In genomic region chr10:95458014-95458413, GRCh38 we compare ENCODE assay signal across 30 cellular contexts.
A peak's percentile ranks its signal among the peaks of the same experiment; 100 is the strongest.
DNase-seq lines count a peak whose midpoint lies in the region; ATAC-seq and TF ChIP-seq lines count a peak whose summit lies in the region.
"Had no signal": no experiment of that assay in that cellular context is flagged by ENCODE, and none has a peak within 500 bp of the region (broad histone marks: within the 10 kb centered on the region; RNA-seq: fewer than 3 reads in every experiment).

No MANE protein-coding gene starts in this region.

- H3K36me3 ChIP-seq in esophagus muscularis mucosa, result peaks cover 0 to 13% (median 0%) of the 10 kb centered on the region in 4 donors
- H3K36me3 ChIP-seq in mesenchymal stem cell (ENCODE audit: control insufficient read depth in 1 of 2, insufficient read depth in 2 of 2, low read depth in 1 of 2, low read length in 2 of 2), result no peaks in the 10 kb centered on the region
- peaks cover 24% of the 10 kb centered on the region for H3K36me3 ChIP-seq in thoracic aorta
- H3K36me3 ChIP-seq: adrenal gland, brain microvascular endothelial cell, pancreas, spleen had no signal

- H3K27me3 Mint-ChIP-seq in brain, result no peaks in the 10 kb centered on the region
- peaks cover 6% of the 10 kb centered on the region for H3K27me3 Mint-ChIP-seq in activated T-cell treated with anti-CD3 and anti-CD28 coated beads, Interleukin-2, amount 50 U/mL, for 4 hours (ENCODE audit: low read depth)

- intact Hi-C loops in esophagus muscularis mucosa (cut with DNase I), result no loop called here

- no peak overlapping the region for H3K18ac ChIP-seq in mesenchymal stem cell (ENCODE audit: low read depth in 1 of 2, low read length in 2 of 2)

- no peaks in the 10 kb centered on the region for H3K9me3 ChIP-seq in esophagus muscularis mucosa
- H3K9me3 ChIP-seq in mesenchymal stem cell (ENCODE audit: control insufficient read depth, low read length), result no peaks in the 10 kb centered on the region
- H3K9me3 ChIP-seq in thoracic aorta, result no peaks in the 10 kb centered on the region
- H3K9me3 ChIP-seq: adrenal gland, pancreas, spleen had no signal

- H3K9ac ChIP-seq in mesenchymal stem cell (ENCODE audit: low read length), result no peak overlapping the region

- no peak for ATAC-seq in thoracic aorta (ENCODE audit: insufficient number of reproducible peaks, low FRiP score, low read depth)
- ATAC-seq in activated T-cell treated with anti-CD3 and anti-CD28 coated beads, Interleukin-2, amount 50 U/mL, for 4 hours, result no peak
- ATAC-seq: K562; stimulated activated naive CD8-positive, alpha-beta T cell treated with anti-CD3 and anti-CD28 coated beads, Interleukin-15, Interleukin-2, amounts not matched to agents 100 U/mL and 50 U/mL, for 24 hours; T-helper 17 cell had no signal

- H4K8ac ChIP-seq in mesenchymal stem cell (ENCODE audit: low read length), result no peak overlapping the region

- H2BK12ac ChIP-seq in mesenchymal stem cell (ENCODE audit: low read length in 2 of 2), result no peak overlapping the region

- H3K27me3 ChIP-seq in esophagus muscularis mucosa (no peaks in the 10 kb centered on the region), mesenchymal stem cell (ENCODE audit: control insufficient read depth in 1 of 2, insufficient read depth in 1 of 2, low read length in 2 of 2) (peaks cover 0 to 5% of the 10 kb centered on the region in 2 experiments), thoracic aorta (replicated peaks; ENCODE audit: insufficient read depth) (no peaks in the 10 kb centered on the region)
- H3K27me3 ChIP-seq: adrenal gland, pancreas, spleen had no signal

- H3K4me1 Mint-ChIP-seq in brain, result peaks cover 68% of the 10 kb centered on the region
- H3K4me1 Mint-ChIP-seq in activated T-cell treated with anti-CD3 and anti-CD28 coated beads, Interleukin-2, amount 50 U/mL, for 4 hours (ENCODE audit: low read depth), result no peaks in the 10 kb centered on the region
- H3K4me1 Mint-ChIP-seq: CD8-positive, alpha-beta memory T cell; T-helper 17 cell had no signal

- no peak for TF ChIP-seq CTCF in brain (conservative IDR thresholded peaks at IDR 0.05)
- TF ChIP-seq CTCF in esophagus muscularis mucosa (IDR thresholded peaks at IDR 0.05), result no peak
- TF ChIP-seq CTCF in thoracic aorta (IDR thresholded peaks at IDR 0.05), result no peak

- H3K79me1 ChIP-seq in mesenchymal stem cell (replicated peaks; ENCODE audit: low read length, poor library complexity, severe bottlenecking), result no peaks in the 10 kb centered on the region

- no peak overlapping the region for H3K4me2 ChIP-seq in mesenchymal stem cell (ENCODE audit: low read length, poor library complexity, severe bottlenecking)

- no peak overlapping the region for H3K4ac ChIP-seq in mesenchymal stem cell (ENCODE audit: low read depth in 1 of 2, low read length in 2 of 2)

- DNase-seq in esophagus muscularis mucosa (ENCODE audit: extremely low spot score), result no peak
- DNase-seq in mesenchymal stem cell, result no peak
- DNase-seq in thoracic aorta (ENCODE audit: low spot score), result no peak
- no peak for DNase-seq in T-helper 2 cell
- DNase-seq in activated T-cell treated with anti-CD3 and anti-CD28 coated beads, Interleukin-2, amount 50 U/mL, for 4 hours, result no peak
- DNase-seq in activated CD8-positive, alpha-beta memory T cell treated with anti-CD3 and anti-CD28 coated beads, Interleukin-2, amount 50 U/mL, for 48 hours, result no peak
- DNase-seq: activated CD4-positive, alpha-beta memory T cell treated with anti-CD3 and anti-CD28 coated beads for 36 hours; activated CD4-positive, alpha-beta T cell treated with anti-CD3 and anti-CD28 coated beads for 1 hour; activated naive CD4-positive, alpha-beta T cell treated with anti-CD3 and anti-CD28 coated beads for 36 hours; adrenal gland; brain microvascular endothelial cell; CD8-positive, alpha-beta memory T cell; DMS 273 treated with DMSO at 0.1 percent for 48 hours; GOT3; HFFc6; NCI-H1092 treated with DMSO at 0.1 percent for 48 hours; NCI-H187 treated with DMSO at 0.1 percent for 48 hours; NCI-H2171; NCI-H524; OCI-M1; pancreas; retina; SHP77; spleen; stimulated activated CD4-positive, alpha-beta T cell treated with anti-CD3 and anti-CD28 coated beads, Interleukin-2, amount 100 ng/mL, for 24 hours; stimulated activated naive CD8-positive, alpha-beta T cell treated with anti-CD3 and anti-CD28 coated beads, Interleukin-15, Interleukin-2, amounts not matched to agents 100 U/mL and 50 U/mL, for 24 hours; T-helper 17 cell had no signal

- no peak overlapping the region for H3K4me3 ChIP-seq in esophagus muscularis mucosa
- H3K4me3 ChIP-seq in mesenchymal stem cell (ENCODE audit: insufficient read depth in 1 of 2, low read depth in 1 of 2, low read length in 2 of 2), result no peak overlapping the region
- H3K4me3 ChIP-seq in thoracic aorta, result no peak overlapping the region
- H3K4me3 ChIP-seq: adrenal gland, K562, pancreas, spleen had no signal

- H3K9me3 Mint-ChIP-seq in brain, result no peaks in the 10 kb centered on the region
- no peaks in the 10 kb centered on the region for H3K9me3 Mint-ChIP-seq in activated T-cell treated with anti-CD3 and anti-CD28 coated beads, Interleukin-2, amount 50 U/mL, for 4 hours
- H3K9me3 Mint-ChIP-seq: activated CD4-positive, alpha-beta memory T cell treated with anti-CD3 and anti-CD28 coated beads for 36 hours; activated naive CD4-positive, alpha-beta T cell treated with anti-CD3 and anti-CD28 coated beads for 36 hours; CD8-positive, alpha-beta memory T cell; HFFc6; neural crest cell had no signal

- no peak overlapping the region for H2BK5ac ChIP-seq in mesenchymal stem cell (ENCODE audit: low read depth, low read length, poor library complexity, severe bottlenecking)

- H3K23ac ChIP-seq in mesenchymal stem cell (ENCODE audit: low read length in 2 of 2), result no peak overlapping the region

- no peak overlapping the region for H3K14ac ChIP-seq in mesenchymal stem cell (ENCODE audit: low read length in 2 of 2)

- no peak overlapping the region for H2AFZ ChIP-seq in mesenchymal stem cell (ENCODE audit: low read depth, low read length)

- no peak overlapping the region for H4K91ac ChIP-seq in mesenchymal stem cell (ENCODE audit: low read length)

- no peaks in the 10 kb centered on the region for H3K36me3 Mint-ChIP-seq in brain
- H3K36me3 Mint-ChIP-seq in activated T-cell treated with anti-CD3 and anti-CD28 coated beads, Interleukin-2, amount 50 U/mL, for 4 hours (ENCODE audit: insufficient read depth), result no peaks in the 10 kb centered on the region
- H3K36me3 Mint-ChIP-seq: activated CD4-positive, alpha-beta memory T cell treated with anti-CD3 and anti-CD28 coated beads for 36 hours; CD8-positive, alpha-beta memory T cell had no signal

- 59% methylated on average over 2 of the region's 2 CpGs for WGBS in esophagus muscularis mucosa
- 88% methylated on average over 1 of the region's 2 CpGs for WGBS in mesenchymal stem cell

- H3K27ac Mint-ChIP-seq in brain, result peak overlapping the region; percentile 25 to 90 (median 80)
- H3K27ac Mint-ChIP-seq: activated CD4-positive, alpha-beta memory T cell treated with anti-CD3 and anti-CD28 coated beads for 36 hours; activated naive CD4-positive, alpha-beta T cell treated with anti-CD3 and anti-CD28 coated beads for 36 hours; CD8-positive, alpha-beta memory T cell; HFFc6; T-helper 17 cell had no signal

- no peak overlapping the region for H2BK15ac ChIP-seq in mesenchymal stem cell (ENCODE audit: low read depth, poor library complexity, severe bottlenecking)

- H3K4me3 Mint-ChIP-seq in brain, result no peak overlapping the region
- H3K4me3 Mint-ChIP-seq in activated T-cell treated with anti-CD3 and anti-CD28 coated beads, Interleukin-2, amount 50 U/mL, for 4 hours, result no peak overlapping the region
- H3K4me3 Mint-ChIP-seq: activated CD4-positive, alpha-beta memory T cell treated with anti-CD3 and anti-CD28 coated beads for 36 hours; activated naive CD4-positive, alpha-beta T cell treated with anti-CD3 and anti-CD28 coated beads for 36 hours; CD8-positive, alpha-beta memory T cell; HFFc6; neural crest cell; T-helper 17 cell had no signal

- H3K4me1 ChIP-seq in esophagus muscularis mucosa (peaks cover 40 to 100% (median 98%) of the 10 kb centered on the region in 4 donors), mesenchymal stem cell (ENCODE audit: control insufficient read depth, insufficient read depth, low read depth, low read length) (peaks cover 17% of the 10 kb centered on the region), thoracic aorta (ENCODE audit: control insufficient read depth in 1 of 2, low read depth in 2 of 2) (peaks cover 51 to 98% of the 10 kb centered on the region in 2 donors)
- H3K4me1 ChIP-seq: spleen had no signal

- H3K27ac ChIP-seq in esophagus muscularis mucosa (replicated peaks in 1 of 4) (peak overlapping the region; percentile 85 to 97 (median 94)), mesenchymal stem cell (ENCODE audit: low read length, poor library complexity, severe bottlenecking) (peak overlapping the region; percentile 77), thoracic aorta (peak overlapping the region; percentile 89 to 93)
- H3K27ac ChIP-seq: adrenal gland, brain microvascular endothelial cell, spleen had no signal

- TF ChIP-seq EP300 in esophagus muscularis mucosa (IDR thresholded peaks at IDR 0.05), result no peak

- no peak for TF ChIP-seq POLR2A in esophagus muscularis mucosa (IDR thresholded peaks at IDR 0.05; ENCODE audit: low read depth)

- H2AK5ac ChIP-seq in mesenchymal stem cell (ENCODE audit: low read length, severe bottlenecking), result peak overlapping the region; percentile 46

- no peak overlapping the region for H2BK120ac ChIP-seq in mesenchymal stem cell (ENCODE audit: low read depth, low read length)
